ENCODE assay signal across 27 cellular contexts in the genomic region with DNA sequence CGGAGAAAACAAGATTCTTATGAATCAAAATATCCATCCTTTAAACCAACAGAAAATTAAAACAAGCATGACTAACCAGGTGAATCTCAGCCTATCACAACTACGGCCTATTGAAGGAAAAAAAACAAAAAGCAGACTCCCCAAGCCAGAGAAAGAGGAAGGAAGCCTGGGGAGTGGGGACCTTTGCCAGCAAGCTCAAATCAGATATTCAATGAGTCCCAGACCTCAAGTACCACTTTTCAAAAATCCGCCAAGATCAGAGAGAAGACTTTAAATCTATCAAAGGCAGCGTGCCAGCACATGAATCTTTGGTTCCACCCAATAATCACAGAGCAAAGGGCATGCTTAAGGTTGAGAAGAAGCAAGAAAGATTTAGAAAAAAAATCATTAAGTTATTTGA.
"Had no signal": no experiment of that assay in that cellular context is flagged by ENCODE, and none has a peak within 500 bp of the region (broad histone marks: within the 10 kb centered on the region; RNA-seq: fewer than 3 reads in every experiment).

No MANE protein-coding gene starts in this region.

- H3K9me3 Mint-ChIP-seq: mesothelial cell of epicardium had no signal

- H3K27ac ChIP-seq: dorsolateral prefrontal cortex, epithelial cell of prostate, gastrocnemius medialis, hepatocyte, neural progenitor cell, parathyroid adenoma, right lobe of liver had no signal

- H3K36me3 ChIP-seq: gastrocnemius medialis, neural progenitor cell, right lobe of liver, thoracic aorta had no signal

- H3K4me3 Mint-ChIP-seq: mesothelial cell of epicardium; naive B cell; natural killer cell treated with Interleukin-12 subunit alpha and Interleukin-12 subunit beta and Interleukin-15 and Interleukin-18, amount 100 ng/mL, for 72 hours; neural progenitor cell; stimulated activated naive B cell treated with anti-CD40 and anti-IgM and Interleukin-4, amounts not matched to agents 10 μg/mL and 1 μg/mL and 100 μg/mL, for 72 hours; stimulated activated naive CD8-positive, alpha-beta T cell treated with anti-CD3 and anti-CD28 coated beads, Interleukin-15, Interleukin-2, amounts not matched to agents 100 ng/mL and 50 ng/mL, for 24 hours had no signal

- H3K9me3 ChIP-seq: right lobe of liver, thoracic aorta had no signal

- H3K27me3 ChIP-seq: dorsolateral prefrontal cortex, gastrocnemius medialis, hepatocyte, neural progenitor cell, right lobe of liver had no signal

- DNase-seq: dorsolateral prefrontal cortex; effector CD4-positive, alpha-beta T cell; foreskin fibroblast; gastrocnemius medialis; head of caudate nucleus; kidney; mesenchymal stem cell; mucosa of descending colon; naive B cell; right lobe of liver; small intestine; stimulated activated CD4-positive, alpha-beta T cell treated with anti-CD3 and anti-CD28 coated beads, Interleukin-15, amount 100 ng/mL, for 24 hours; stimulated activated CD4-positive, alpha-beta T cell treated with anti-CD3 and anti-CD28 coated beads, Interleukin-2, amount 100 ng/mL, for 48 hours; stimulated activated naive B cell treated with anti-CD40 and anti-IgM and Interleukin-4, amounts not matched to agents 10 μg/mL and 1 μg/mL and 100 μg/mL, for 72 hours; trophoblast cell had no signal

- ATAC-seq: esophagus mucosa; gastrocnemius medialis; left lobe of liver; mucosa of descending colon; natural killer cell treated with Interleukin-12 subunit alpha and Interleukin-12 subunit beta and Interleukin-15 and Interleukin-18, amount 100 ng/mL, for 72 hours; right lobe of liver; stimulated activated naive B cell treated with anti-CD40 and anti-IgM and Interleukin-4, amounts not matched to agents 10 μg/mL and 1 μg/mL and 100 μg/mL, for 72 hours had no signal

- H3K27me3 Mint-ChIP-seq: naive B cell; stimulated activated naive B cell treated with anti-CD40 and anti-IgM and Interleukin-4, amounts not matched to agents 10 μg/mL and 1 μg/mL and 100 μg/mL, for 72 hours; stimulated activated naive CD8-positive, alpha-beta T cell treated with anti-CD3 and anti-CD28 coated beads, Interleukin-15, Interleukin-2, amounts not matched to agents 100 ng/mL and 50 ng/mL, for 24 hours had no signal

- H3K4me1 ChIP-seq: neural progenitor cell, parathyroid adenoma, right lobe of liver had no signal

- H3K27ac Mint-ChIP-seq: mesothelial cell of epicardium; naive B cell; natural killer cell treated with Interleukin-12 subunit alpha and Interleukin-12 subunit beta and Interleukin-15 and Interleukin-18, amount 100 ng/mL, for 72 hours; neural progenitor cell; progenitor cell of endocrine pancreas; stimulated activated naive B cell treated with anti-CD40 and anti-IgM and Interleukin-4, amounts not matched to agents 10 μg/mL and 1 μg/mL and 100 μg/mL, for 72 hours; stimulated activated naive CD8-positive, alpha-beta T cell treated with anti-CD3 and anti-CD28 coated beads, Interleukin-15, Interleukin-2, amounts not matched to agents 100 ng/mL and 50 ng/mL, for 24 hours had no signal

- H3K36me3 Mint-ChIP-seq: mesothelial cell of epicardium; naive B cell; natural killer cell treated with Interleukin-12 subunit alpha and Interleukin-12 subunit beta and Interleukin-15 and Interleukin-18, amount 100 ng/mL, for 72 hours; neural progenitor cell; stimulated activated naive B cell treated with anti-CD40 and anti-IgM and Interleukin-4, amounts not matched to agents 10 μg/mL and 1 μg/mL and 100 μg/mL, for 72 hours had no signal

- H3K4me3 ChIP-seq: dorsolateral prefrontal cortex, gastrocnemius medialis, hepatocyte, lung, mucosa of descending colon, neural progenitor cell, right lobe of liver, thoracic aorta had no signal

- H3K4me1 Mint-ChIP-seq: mesothelial cell of epicardium; naive B cell; neural progenitor cell; stimulated activated naive B cell treated with anti-CD40 and anti-IgM and Interleukin-4, amounts not matched to agents 10 μg/mL and 1 μg/mL and 100 μg/mL, for 72 hours had no signal
